In the genomic region with DNA sequence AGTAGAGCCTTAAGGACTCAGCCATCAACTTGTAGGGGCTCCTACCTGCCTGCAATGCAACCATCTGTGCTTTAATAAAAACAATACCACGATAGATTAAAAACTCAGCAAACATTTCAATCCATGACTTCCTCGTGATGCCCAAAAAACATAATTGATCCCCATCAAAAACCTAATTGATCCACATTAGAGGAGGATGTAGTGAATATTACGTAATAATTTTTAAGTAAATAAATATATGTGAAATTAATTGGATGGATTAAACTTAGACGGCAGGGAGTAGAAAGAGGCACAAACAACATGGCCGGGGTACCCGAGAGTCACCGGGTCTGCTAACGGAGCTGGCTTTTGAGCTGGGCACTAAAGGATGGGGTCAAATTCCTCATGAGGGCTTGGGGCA, we compare ENCODE assay signal across 26 cellular contexts.
"Had no signal": no experiment of that assay in that cellular context is flagged by ENCODE, and none has a peak within 500 bp of the region (broad histone marks: within the 10 kb centered on the region; RNA-seq: fewer than 3 reads in every experiment).

No MANE protein-coding gene starts in this region.

- ATAC-seq: activated CD4-positive, CD25-positive, alpha-beta regulatory T cell treated with anti-CD3 and anti-CD28 coated beads, Interleukin-2, amount 50 U/mL, for 24 hours; body of pancreas; Right ventricle myocardium inferior had no signal

- H3K9me3 Mint-ChIP-seq: activated CD8-positive, alpha-beta T cell treated with anti-CD3 and anti-CD28 coated beads for 36 hours; activated T-helper 1 cell treated with anti-CD3 and anti-CD28 coated beads, Interleukin-12 subunit alpha, Interleukin-12 subunit beta, Interleukin-2, Interleukin-4 antibody, amounts not matched to agents 30 ng/mL and 10 ng/mL and 1 ng/mL, durations not matched to agents 14 hours and 24 hours and 36 hours had no signal

- DNase-seq: activated CD4-positive, alpha-beta T cell treated with anti-CD3 and anti-CD28 coated beads for 4 hours; activated CD8-positive, alpha-beta memory T cell treated with anti-CD3 and anti-CD28 coated beads, Interleukin-2, amount 50 U/mL, for 48 hours; activated CD8-positive, alpha-beta T cell treated with anti-CD3 and anti-CD28 coated beads for 36 hours; activated effector memory CD4-positive, alpha-beta T cell treated with Interleukin-2 at 50 U/mL for 16 hours; activated naive CD4-positive, alpha-beta T cell; activated T-cell treated with anti-CD3 and anti-CD28 coated beads, Interleukin-2, amount 50 U/mL, for 1 hour; amniotic stem cell; body of pancreas; MV-4-11; NCI-H1092 treated with DMSO at 0.1 percent for 48 hours; NCI-H1436; NCI-H1694 treated with DMSO at 0.1 percent for 48 hours; NCI-H2029 treated with DMSO at 0.1 percent for 48 hours; NCI-H345; NCI-H510A; NCI-H526 treated with DMSO at 0.1 percent for 48 hours; NCI-H82; RPMI8226; SW 1271 had no signal

- H3K36me3 ChIP-seq: ascending aorta had no signal

- H3K36me3 Mint-ChIP-seq: activated naive CD4-positive, alpha-beta T cell treated with anti-CD3 and anti-CD28 coated beads, Interleukin-2, amount 50 U/mL, for 24 hours had no signal

- H3K27ac Mint-ChIP-seq: activated naive CD4-positive, alpha-beta T cell treated with anti-CD3 and anti-CD28 coated beads, Interleukin-2, amount 50 U/mL, for 24 hours; activated T-helper 1 cell treated with anti-CD3 and anti-CD28 coated beads, Interleukin-12 subunit alpha, Interleukin-12 subunit beta, Interleukin-2, Interleukin-4 antibody, amounts not matched to agents 30 ng/mL and 10 ng/mL and 1 ng/mL, durations not matched to agents 14 hours and 24 hours and 36 hours had no signal

- H3K4me3 ChIP-seq: ascending aorta, body of pancreas, SK-N-MC had no signal

- H3K9me3 ChIP-seq: ascending aorta, body of pancreas had no signal

- H3K9ac ChIP-seq: KMS-11 had no signal

- H3K4me2 ChIP-seq: KMS-11 had no signal

- H3K27me3 Mint-ChIP-seq: activated CD8-positive, alpha-beta T cell treated with anti-CD3 and anti-CD28 coated beads for 36 hours; activated naive CD4-positive, alpha-beta T cell treated with anti-CD3 and anti-CD28 coated beads, Interleukin-2, amount 50 U/mL, for 24 hours had no signal

- H3K4me3 Mint-ChIP-seq: activated CD8-positive, alpha-beta T cell treated with anti-CD3 and anti-CD28 coated beads for 36 hours; activated naive CD4-positive, alpha-beta T cell treated with anti-CD3 and anti-CD28 coated beads, Interleukin-2, amount 50 U/mL, for 24 hours; activated T-helper 1 cell treated with anti-CD3 and anti-CD28 coated beads, Interleukin-12 subunit alpha, Interleukin-12 subunit beta, Interleukin-2, Interleukin-4 antibody, amounts not matched to agents 30 ng/mL and 10 ng/mL and 1 ng/mL, durations not matched to agents 14 hours and 24 hours and 36 hours had no signal

- H3K27ac ChIP-seq: ascending aorta, body of pancreas, KMS-11, SK-N-MC had no signal

- H3K4me1 ChIP-seq: ascending aorta, body of pancreas had no signal

- H3K27me3 ChIP-seq: ascending aorta, body of pancreas had no signal
